Comparison of ENCODE assay signal across 8 cellular contexts in the genomic region with DNA sequence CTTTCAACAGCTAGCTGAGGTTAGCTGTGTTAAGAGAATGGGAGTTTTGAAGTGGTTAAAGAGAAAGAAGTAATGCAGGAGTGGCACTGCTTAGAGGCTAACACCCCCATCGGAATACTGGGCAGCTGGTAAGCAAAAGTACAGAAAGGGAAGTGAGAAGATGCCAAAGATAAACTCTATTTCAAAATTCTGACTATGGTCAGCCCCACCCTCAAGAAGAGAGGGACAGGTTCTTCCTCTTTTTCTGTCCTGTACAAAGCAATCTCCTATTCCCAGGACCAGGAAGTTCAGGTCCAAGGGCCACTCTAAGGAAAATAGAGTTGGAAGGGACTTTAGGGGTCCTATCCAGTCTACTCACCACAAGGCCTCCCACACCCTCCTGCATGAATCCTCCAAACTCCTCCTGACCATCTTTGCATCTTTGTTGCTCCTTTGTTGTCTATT. TPM values are rescaled to one million over a fixed set of nuclear protein-coding genes. Genes with fewer than 3 reads are reported as not detected.
A peak's percentile ranks its signal among the peaks of the same experiment; 100 is the strongest.
DNase-seq lines count a peak whose midpoint lies in the region; ATAC-seq and TF ChIP-seq lines count a peak whose summit lies in the region.

No MANE protein-coding gene starts in this region.

- H3K79me2 ChIP-seq in PC-9 (ENCODE audit: low read depth), result no peaks in the 10 kb centered on the region
- no peaks in the 10 kb centered on the region for H3K79me2 ChIP-seq in hepatocyte

- H3K36me3 ChIP-seq in vagina (no peaks in the 10 kb centered on the region), PC-9 (ENCODE audit: low read depth) (no peaks in the 10 kb centered on the region), hepatocyte (replicated peaks; ENCODE audit: insufficient read depth, low read depth) (no peaks in the 10 kb centered on the region)

- CTCF ChIA-PET in PC-9 (lab: Charles Lee), result no interaction called here

- intact Hi-C loops in vagina (cut with DNase I), result no loop called here
- intact Hi-C loops in PC-9 (cut with micrococcal nuclease; ENCODE audit: unreplicated experiment), result no loop called here

- H4K20me1 ChIP-seq in PC-9 (ENCODE audit: insufficient read depth) (no peaks in the 10 kb centered on the region), hepatocyte (ENCODE audit: insufficient read depth, poor library complexity, severe bottlenecking) (no peaks in the 10 kb centered on the region)

- H3K4me1 ChIP-seq in vagina (peaks cover 46% of the 10 kb centered on the region), PC-9 (replicated peaks; ENCODE audit: insufficient read depth) (no peaks in the 10 kb centered on the region), hepatocyte (ENCODE audit: insufficient read depth) (no peaks in the 10 kb centered on the region)

- no peak overlapping the region for H3K27ac ChIP-seq in vagina
- H3K27ac ChIP-seq in PC-9, result no peak overlapping the region
- H3K27ac ChIP-seq in hepatocyte, result no peak overlapping the region

- peak; percentile 33 for DNase-seq in Jurkat, Clone E6-1 (ENCODE audit: low read depth, low spot score)
- DNase-seq in globus pallidus (ENCODE audit: low spot score), result peak; percentile 59
- no peak for DNase-seq in vagina (ENCODE audit: extremely low spot score in 2 of 2)
- DNase-seq in PC-9, result no peak
- no peak for DNase-seq in H4 (ENCODE audit: low spot score)
- no peak for DNase-seq in hepatocyte (ENCODE audit: low spot score)

- no peaks in the 10 kb centered on the region for H3F3A ChIP-seq in PC-9 (ENCODE audit: insufficient read depth, low read depth)

- H3K9me2 ChIP-seq in PC-9 (ENCODE audit: insufficient read depth) (no peaks in the 10 kb centered on the region), hepatocyte (replicated peaks; ENCODE audit: insufficient read depth) (no peaks in the 10 kb centered on the region)

- no peak for TF ChIP-seq POLR2A in vagina (IDR thresholded peaks at IDR 0.05)

- 90% methylated on average over 1 of the region's 1 CpG for WGBS in hepatocyte (ENCODE audit: low lambda C conversion rate, missing lambda C conversion rate)

- no peak overlapping the region for H3K4me3 ChIP-seq in Jurkat, Clone E6-1 (ENCODE audit: low read length)
- H3K4me3 ChIP-seq in vagina (no peak overlapping the region), PC-9 (no peak overlapping the region), hepatocyte (no peak overlapping the region)

- no peaks in the 10 kb centered on the region for H3K9me3 ChIP-seq in vagina
- no peaks in the 10 kb centered on the region for H3K9me3 ChIP-seq in PC-9 (ENCODE audit: insufficient read depth, low read depth)
- H3K9me3 ChIP-seq in hepatocyte (ENCODE audit: low read depth), result no peaks in the 10 kb centered on the region

- no TSS peak for BruUV-seq in PC-9 (replicated peaks; lab: Mats Ljungman, UMichigan)

- ATAC-seq in GM18498 (IDR thresholded peaks at IDR 0.05; ENCODE audit: unreplicated experiment) (peak; percentile 90), GM21515 (IDR thresholded peaks at IDR 0.05; ENCODE audit: unreplicated experiment) (peak; percentile 81)

- POLR2A ChIA-PET in PC-9 (lab: Charles Lee; ENCODE audit: unreplicated experiment), result no interaction called here

- H2AFZ ChIP-seq in PC-9 (no peak overlapping the region), hepatocyte (no peak overlapping the region)

- H3K4me2 ChIP-seq in PC-9 (no peak overlapping the region), hepatocyte (no peak overlapping the region)

- H3K27me3 ChIP-seq in vagina, result no peaks in the 10 kb centered on the region
- H3K27me3 ChIP-seq in PC-9 (ENCODE audit: insufficient read depth, low read depth), result no peaks in the 10 kb centered on the region
- no peaks in the 10 kb centered on the region for H3K27me3 ChIP-seq in hepatocyte

- TF ChIP-seq CTCF in vagina (IDR thresholded peaks at IDR 0.05) (no peak), PC-9 (conservative IDR thresholded peaks at IDR 0.05) (no peak), hepatocyte (IDR thresholded peaks at IDR 0.05; ENCODE audit: poor library complexity) (no peak)

RNA-seq across cellular contexts. Expression of a gene that starts 45.9 kb away (rescaled TPM):
- 4.6 TPM for polyA plus RNA-seq in Jurkat, Clone E6-1 (2012; ENCODE audit: insufficient read depth, insufficient read length)
- total RNA-seq in vagina (25.8 TPM), PC-9 (2021) (2.7 and 4.9 TPM in 2 replicates), hepatocyte (17.1 and 20.8 TPM in 2 replicates)
- total RNA-seq in H4 (2014; rRNA removed; shearing (Covaris generic)), result 0.41 and 1.2 TPM in 2 replicates
- 11.8 and 14.3 TPM in 2 replicates for polyA plus RNA-seq in hepatocyte

Comparison
In these comparisons a context has a peak if more than half of its experiments do, and no peak if none do; other contexts are left out.
1. DNase-seq: peak in Jurkat, Clone E6-1 (single experiment) and globus pallidus (single experiment); none in vagina (0 of 2), PC-9 (0 of 2), H4 (single experiment) and hepatocyte (single experiment).